In genomic region chr19:54100560-54100959, GRCh38 we compare ENCODE assay signal across 11 cellular contexts. TPM values are rescaled to one million over a fixed set of nuclear protein-coding genes. Genes with fewer than 3 reads are reported as not detected.
A peak's percentile ranks its signal among the peaks of the same experiment; 100 is the strongest.
DNase-seq lines count a peak whose midpoint lies in the region; ATAC-seq and TF ChIP-seq lines count a peak whose summit lies in the region.
"Had no signal": no experiment of that assay in that cellular context is flagged by ENCODE, and none has a peak within 500 bp of the region (broad histone marks: within the 10 kb centered on the region; RNA-seq: fewer than 3 reads in every experiment).

OSCAR (minus strand) TSS chr19:54100803; CDS start chr19:54100792, 11 bp downstream.

- in situ Hi-C loops in Caki2 (cut with HindIII; ENCODE audit: low pct_unique_long_range_greater_than_20kb, low sequenced_read_pairs) = no loop called here

- no peak for ATAC-seq in HG03457 (IDR thresholded peaks at IDR 0.05; ENCODE audit: unreplicated experiment)
- ATAC-seq in HG03565 (IDR thresholded peaks at IDR 0.05; ENCODE audit: unreplicated experiment) = no peak
- ATAC-seq in HG03460 (IDR thresholded peaks at IDR 0.05; ENCODE audit: unreplicated experiment) = no peak

- no peaks in the 10 kb centered on the region for H3K9me3 Mint-ChIP-seq in activated naive CD8-positive, alpha-beta T cell treated with anti-CD3 and anti-CD28 coated beads for 36 hours
- no peaks in the 10 kb centered on the region for H3K9me3 Mint-ChIP-seq in nephron

- TF ChIP-seq CTCF in nephron (IDR thresholded peaks at IDR 0.05; ENCODE audit: unreplicated experiment in 3 of 3) = no peak

- peaks cover 21% of the 10 kb centered on the region for H3K4me1 Mint-ChIP-seq in activated naive CD8-positive, alpha-beta T cell treated with anti-CD3 and anti-CD28 coated beads for 36 hours
- peaks cover 5% of the 10 kb centered on the region for H3K4me1 Mint-ChIP-seq in nephron

- no peak within 1 kb of the TSS for H3K27ac Mint-ChIP-seq in activated naive CD8-positive, alpha-beta T cell treated with anti-CD3 and anti-CD28 coated beads for 36 hours
- peak within 1 kb of the TSS in 1 of 3 experiments; percentile 66 for H3K27ac Mint-ChIP-seq in nephron

- H3K4me3 Mint-ChIP-seq in activated naive CD8-positive, alpha-beta T cell treated with anti-CD3 and anti-CD28 coated beads for 36 hours = peak within 1 kb of the TSS; percentile 51
- peak within 1 kb of the TSS; percentile 66 to 99 (median 98) for H3K4me3 Mint-ChIP-seq in nephron

- peaks cover 14% of the 10 kb centered on the region for H3K27me3 Mint-ChIP-seq in activated naive CD8-positive, alpha-beta T cell treated with anti-CD3 and anti-CD28 coated beads for 36 hours
- peaks cover 35% of the 10 kb centered on the region for H3K27me3 Mint-ChIP-seq in nephron (ENCODE audit: low read depth)

- DNase-seq in Caki2 (ENCODE audit: low read depth) = peak; percentile 23
- DNase-seq in Kasumi-1 (lab: John Stamatoyannopoulos, UW) = peak; percentile 82 to 84
- no peak for DNase-seq in activated naive CD8-positive, alpha-beta T cell treated with anti-CD3 and anti-CD28 coated beads for 36 hours
- DNase-seq in A172 (ENCODE audit: low spot score) = no peak
- DNase-seq: activated effector memory CD4-positive, alpha-beta T cell treated with Interleukin-2 at 50 U/mL for 16 hours; NCI-H187 treated with DMSO at 0.1 percent for 48 hours had no signal

- peaks cover 2% of the 10 kb centered on the region for H3K36me3 Mint-ChIP-seq in activated naive CD8-positive, alpha-beta T cell treated with anti-CD3 and anti-CD28 coated beads for 36 hours
- peaks cover 3% of the 10 kb centered on the region for H3K36me3 Mint-ChIP-seq in nephron (ENCODE audit: low read depth)

RNA-seq across cellular contexts. Expression of gene OSCAR, which starts in this region (rescaled TPM):
- not detected in 2 replicates for total RNA-seq in Caki2 (2014; rRNA removed; shearing (Covaris generic); ENCODE audit: low replicate concordance)
- under 1 TPM; 0.37 to 0.38 TPM for total RNA-seq in activated naive CD8-positive, alpha-beta T cell treated with anti-CD3 and anti-CD28 coated beads for 36 hours
- total RNA-seq in A172 (2014; rRNA removed; shearing (Covaris generic)) = 0.41 TPM in 1 of 2 replicates, not detected in the other
- total RNA-seq: temporal lobe had no signal

Comparison
In these comparisons a context has a peak if more than half of its experiments do, and no peak if none do; other contexts are left out.
1. Peak in DNase-seq in Caki2; RNA of the gene not detected or under 1 TPM.
2. DNase-seq: peak in Kasumi-1 (2 of 2); none in activated naive CD8-positive, alpha-beta T cell treated with anti-CD3 and anti-CD28 coated beads for 36 hours (single experiment) and A172 (single experiment).